ENCODE assay signal across 8 cellular contexts in genomic region chr11:69801513-69802335, GRCh38. TPM values are rescaled to one million over a fixed set of nuclear protein-coding genes. Genes with fewer than 3 reads are reported as not detected.
A peak's percentile ranks its signal among the peaks of the same experiment; 100 is the strongest.
DNase-seq lines count a peak whose midpoint lies in the region; ATAC-seq and TF ChIP-seq lines count a peak whose summit lies in the region.

No MANE protein-coding gene starts in this region.

- H4K20me1 ChIP-seq in HCT116 (ENCODE audit: insufficient read depth), result no peaks in the 10 kb centered on the region

- H3K27ac ChIP-seq in AG04450 (ENCODE audit: low read depth, low read length) (no peak overlapping the region), HCT116 (ENCODE audit: low read depth, low read length) (no peak overlapping the region)

- H3K9me2 ChIP-seq in HCT116 (ENCODE audit: insufficient read depth), result no peaks in the 10 kb centered on the region

- no TSS peak for BruUV-seq in HCT116 (replicated peaks; lab: Mats Ljungman, UMichigan)

- CTCF ChIA-PET in AG04450 (lab: Charles Lee), result interaction anchor here (1.1 kb wide), 1 partner anchor 9 kb away, joined by 3 read pairs; no protein-coding TSS in a partner anchor
- CTCF ChIA-PET in HCT116 (lab: Charles Lee), result interaction anchor here (0.6 to 1.8 kb wide), 8 partner anchors 9 to 106 kb away, joined by 3 to 8 read pairs (median 3); no protein-coding TSS in a partner anchor

- peaks cover 2 to 27% of the 10 kb centered on the region in 2 experiments; a peak in 3 of 4 replicates for H3K4me1 ChIP-seq in HCT116 (ENCODE audit: control insufficient read depth in 1 of 2, insufficient read depth in 2 of 2, low read length in 2 of 2)

- POLR2A ChIA-PET in AG04450 (lab: Yijun Ruan, JAX), result no interaction called here
- POLR2A ChIA-PET in HCT116 (lab: Charles Lee), result no interaction called here

- H3K4me2 ChIP-seq in HCT116 (ENCODE audit: low read length), result peak overlapping the region; percentile 34

- peak; percentile 70 for TF ChIP-seq RAD21 in HCT116 (IDR thresholded peaks at IDR 0.05; ENCODE audit: low read depth)

- no peaks in the 10 kb centered on the region for H3K79me2 ChIP-seq in HCT116 (ENCODE audit: insufficient read depth, low read length)

- H3K27me3 ChIP-seq in AG04450 (ENCODE audit: control insufficient read depth, insufficient read depth, low read length) (peaks cover 6% of the 10 kb centered on the region), HCT116 (ENCODE audit: insufficient read depth, low read length) (no peaks in the 10 kb centered on the region)

- TF ChIP-seq CTCF in AG04450 (IDR thresholded peaks at IDR 0.05; ENCODE audit: low read depth, low read length) (peak; percentile 80), HCT116 (IDR thresholded peaks at IDR 0.05 in 2 of 3, conservative IDR thresholded peaks at IDR 0.05 in 1 of 3; ENCODE audit: borderline replicate concordance in 1 of 3, insufficient read depth in 1 of 3, low read depth in 2 of 3, low read length in 2 of 3) (peak; percentile 68 to 98 (median 97))

- RAD21 ChIA-PET in HCT116 (lab: Charles Lee; ENCODE audit: low non-redundant PET in 1 of 2, low total read pairs in 2 of 2, uncharacterized antibody in 2 of 2, unreplicated experiment in 2 of 2), result interaction anchor here in 1 of 2 experiments (1.0 kb wide), 1 partner anchor 85 kb away, joined by 3 read pairs; no protein-coding TSS in a partner anchor

- H3K4me3 ChIP-seq in AG04450 (ENCODE audit: low read depth, low read length) (no peak overlapping the region), HCT116 (replicated peaks in 1 of 2; ENCODE audit: low read depth in 1 of 2, low read length in 2 of 2) (no peak overlapping the region)

- peaks cover 4% of the 10 kb centered on the region for H3K9me3 ChIP-seq in AG04450 (ENCODE audit: control insufficient read depth, insufficient read depth, low read length)
- no peaks in the 10 kb centered on the region for H3K9me3 ChIP-seq in HCT116 (ENCODE audit: control insufficient read depth in 1 of 2, insufficient read depth in 1 of 2, low read depth in 1 of 2, low read length in 2 of 2)

- H2AFZ ChIP-seq in HCT116 (ENCODE audit: low read depth, low read length, poor library complexity, severe bottlenecking), result peak overlapping the region; percentile 46

- intact Hi-C loops in HCT116 (cut with micrococcal nuclease) (loop anchor here (1.0 to 5.0 kb wide), 2 partner anchors 84 to 115 kb away; no protein-coding TSS in a partner anchor), head of caudate nucleus (cut with DNase I) (no loop called here)

- DNase-seq in AG04450 (ENCODE audit: low read depth, low spot score), result no peak
- DNase-seq in HCT116 (ENCODE audit: low read depth, low spot score), result peak; percentile 64
- peak; percentile 33 for DNase-seq in activated CD8-positive, alpha-beta memory T cell treated with anti-CD3 and anti-CD28 coated beads, Interleukin-2, amount 50 U/mL, for 4 hours
- peak in 22 of 42 donors; percentile 7 to 65 (median 34) for DNase-seq in head of caudate nucleus
- peak in 2 of 3 donors; percentile 3 to 18 for DNase-seq in stimulated activated CD4-positive, alpha-beta T cell treated with anti-CD3 and anti-CD28 coated beads, TNF-alpha, amount 100 ng/mL, for 48 hours (ENCODE audit: low read depth in 3 of 3)
- no peak for DNase-seq in 8988T
- DNase-seq in GOT3 (lab: John Stamatoyannopoulos, UW), result no peak

- no peak for TF ChIP-seq POLR2A in HCT116 (IDR thresholded peaks at IDR 0.05; ENCODE audit: borderline replicate concordance, extremely low read depth, insufficient read depth, insufficient read length)

- H3K9ac ChIP-seq in HCT116 (ENCODE audit: low read length), result no peak overlapping the region

- ATAC-seq in HCT116, result peak; percentile 64
- ATAC-seq in GM19467 (IDR thresholded peaks at IDR 0.05; ENCODE audit: unreplicated experiment), result no peak

- H3K36me3 ChIP-seq in HCT116 (ENCODE audit: control insufficient read depth in 1 of 2, insufficient read depth in 2 of 2, low read length in 2 of 2), result no peaks in the 10 kb centered on the region

TF ChIP-seq in HCT116, 20 proteins besides CTCF, POLR2A, EP300 and RAD21:
- TF ChIP-seq EGR1 (IDR thresholded peaks at IDR 0.05; ENCODE audit: low read depth) (no peak), ZNF274 (IDR thresholded peaks at IDR 0.05; ENCODE audit: low read depth, low read length) (no peak), MAX (IDR thresholded peaks at IDR 0.05) (no peak), EZH2 (IDR thresholded peaks at IDR 0.05) (no peak), JUND (IDR thresholded peaks at IDR 0.05) (no peak), SRF (IDR thresholded peaks at IDR 0.05; ENCODE audit: low read depth) (no peak), YY1 (IDR thresholded peaks at IDR 0.05; ENCODE audit: extremely low read depth, insufficient replicate concordance, low read depth, low read length) (no peak), ELF1 (IDR thresholded peaks at IDR 0.05; ENCODE audit: borderline replicate concordance, low read depth) (no peak), TCF7L2 (IDR thresholded peaks at IDR 0.05; ENCODE audit: borderline replicate concordance, extremely low read depth, insufficient read depth, insufficient read length) (no peak), SIN3A (IDR thresholded peaks at IDR 0.05; ENCODE audit: low read depth) (no peak), EZH2phosphoT487 (IDR thresholded peaks at IDR 0.05; ENCODE audit: borderline replicate concordance) (no peak), SP1 (IDR thresholded peaks at IDR 0.05; ENCODE audit: low read depth) (no peak), ZFX (IDR thresholded peaks at IDR 0.05) (no peak), FOSL1 (IDR thresholded peaks at IDR 0.05; ENCODE audit: low read depth) (no peak), CBX3 (IDR thresholded peaks at IDR 0.05; ENCODE audit: low read depth) (no peak), CEBPB (IDR thresholded peaks at IDR 0.05; ENCODE audit: low read depth) (no peak)
- TF ChIP-seq, protein P1, sequence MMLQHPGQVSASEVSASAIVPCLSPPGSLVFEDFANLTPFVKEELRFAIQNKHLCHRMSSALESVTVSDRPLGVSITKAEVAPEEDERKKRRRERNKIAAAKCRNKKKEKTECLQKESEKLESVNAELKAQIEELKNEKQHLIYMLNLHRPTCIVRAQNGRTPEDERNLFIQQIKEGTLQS (IDR thresholded peaks at IDR 0.05), result no peak
- TF ChIP-seq, protein P2, sequence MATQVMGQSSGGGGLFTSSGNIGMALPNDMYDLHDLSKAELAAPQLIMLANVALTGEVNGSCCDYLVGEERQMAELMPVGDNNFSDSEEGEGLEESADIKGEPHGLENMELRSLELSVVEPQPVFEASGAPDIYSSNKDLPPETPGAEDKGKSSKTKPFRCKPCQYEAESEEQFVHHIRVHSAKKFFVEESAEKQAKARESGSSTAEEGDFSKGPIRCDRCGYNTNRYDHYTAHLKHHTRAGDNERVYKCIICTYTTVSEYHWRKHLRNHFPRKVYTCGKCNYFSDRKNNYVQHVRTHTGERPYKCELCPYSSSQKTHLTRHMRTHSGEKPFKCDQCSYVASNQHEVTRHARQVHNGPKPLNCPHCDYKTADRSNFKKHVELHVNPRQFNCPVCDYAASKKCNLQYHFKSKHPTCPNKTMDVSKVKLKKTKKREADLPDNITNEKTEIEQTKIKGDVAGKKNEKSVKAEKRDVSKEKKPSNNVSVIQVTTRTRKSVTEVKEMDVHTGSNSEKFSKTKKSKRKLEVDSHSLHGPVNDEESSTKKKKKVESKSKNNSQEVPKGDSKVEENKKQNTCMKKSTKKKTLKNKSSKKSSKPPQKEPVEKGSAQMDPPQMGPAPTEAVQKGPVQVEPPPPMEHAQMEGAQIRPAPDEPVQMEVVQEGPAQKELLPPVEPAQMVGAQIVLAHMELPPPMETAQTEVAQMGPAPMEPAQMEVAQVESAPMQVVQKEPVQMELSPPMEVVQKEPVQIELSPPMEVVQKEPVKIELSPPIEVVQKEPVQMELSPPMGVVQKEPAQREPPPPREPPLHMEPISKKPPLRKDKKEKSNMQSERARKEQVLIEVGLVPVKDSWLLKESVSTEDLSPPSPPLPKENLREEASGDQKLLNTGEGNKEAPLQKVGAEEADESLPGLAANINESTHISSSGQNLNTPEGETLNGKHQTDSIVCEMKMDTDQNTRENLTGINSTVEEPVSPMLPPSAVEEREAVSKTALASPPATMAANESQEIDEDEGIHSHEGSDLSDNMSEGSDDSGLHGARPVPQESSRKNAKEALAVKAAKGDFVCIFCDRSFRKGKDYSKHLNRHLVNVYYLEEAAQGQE (IDR thresholded peaks at IDR 0.05; ENCODE audit: low read depth), result no peak
- TF ChIP-seq, protein P3, sequence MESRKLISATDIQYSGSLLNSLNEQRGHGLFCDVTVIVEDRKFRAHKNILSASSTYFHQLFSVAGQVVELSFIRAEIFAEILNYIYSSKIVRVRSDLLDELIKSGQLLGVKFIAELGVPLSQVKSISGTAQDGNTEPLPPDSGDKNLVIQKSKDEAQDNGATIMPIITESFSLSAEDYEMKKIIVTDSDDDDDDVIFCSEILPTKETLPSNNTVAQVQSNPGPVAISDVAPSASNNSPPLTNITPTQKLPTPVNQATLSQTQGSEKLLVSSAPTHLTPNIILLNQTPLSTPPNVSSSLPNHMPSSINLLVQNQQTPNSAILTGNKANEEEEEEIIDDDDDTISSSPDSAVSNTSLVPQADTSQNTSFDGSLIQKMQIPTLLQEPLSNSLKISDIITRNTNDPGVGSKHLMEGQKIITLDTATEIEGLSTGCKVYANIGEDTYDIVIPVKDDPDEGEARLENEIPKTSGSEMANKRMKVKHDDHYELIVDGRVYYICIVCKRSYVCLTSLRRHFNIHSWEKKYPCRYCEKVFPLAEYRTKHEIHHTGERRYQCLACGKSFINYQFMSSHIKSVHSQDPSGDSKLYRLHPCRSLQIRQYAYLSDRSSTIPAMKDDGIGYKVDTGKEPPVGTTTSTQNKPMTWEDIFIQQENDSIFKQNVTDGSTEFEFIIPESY (IDR thresholded peaks at IDR 0.05; ENCODE audit: extremely low read depth, insufficient replicate concordance, low read length), result no peak

RNA-seq across cellular contexts. Expression of gene FGF3, which starts 17.5 kb away (rescaled TPM):
- polyA plus RNA-seq in AG04450 (2011; rRNA removed), result not detected in 2 replicates
- not detected in 2 replicates for polyA minus RNA-seq in AG04450 (2011; rRNA and poly(A)+ RNA removed)
- not detected for total RNA-seq in HCT116 (2021; ENCODE audit: unreplicated experiment)
- 0.07 TPM in 1 of 2 replicates, not detected in the other for polyA plus RNA-seq in HCT116 (2012)

RNA-seq across cellular contexts. Expression of gene FGF4, which starts 26.6 kb away (rescaled TPM):
- polyA plus RNA-seq in AG04450 (2011; rRNA removed), result not detected in 2 replicates
- not detected in 2 replicates for polyA minus RNA-seq in AG04450 (2011; rRNA and poly(A)+ RNA removed)
- not detected for total RNA-seq in HCT116 (2021; ENCODE audit: unreplicated experiment)
- polyA plus RNA-seq in HCT116 (2012), result not detected in 2 replicates

Comparison
In these comparisons a context has a peak if more than half of its experiments do, and no peak if none do; other contexts are left out.
1. DNase-seq: peak in HCT116 (single experiment), activated CD8-positive, alpha-beta memory T cell treated with anti-CD3 and anti-CD28 coated beads, Interleukin-2, amount 50 U/mL, for 4 hours (single experiment), head of caudate nucleus (22 of 42) and stimulated activated CD4-positive, alpha-beta T cell treated with anti-CD3 and anti-CD28 coated beads, TNF-alpha, amount 100 ng/mL, for 48 hours (2 of 3); none in AG04450 (single experiment), 8988T (single experiment) and GOT3 (single experiment).